23 cellular contexts compared by ENCODE assay signal in the genomic region with DNA sequence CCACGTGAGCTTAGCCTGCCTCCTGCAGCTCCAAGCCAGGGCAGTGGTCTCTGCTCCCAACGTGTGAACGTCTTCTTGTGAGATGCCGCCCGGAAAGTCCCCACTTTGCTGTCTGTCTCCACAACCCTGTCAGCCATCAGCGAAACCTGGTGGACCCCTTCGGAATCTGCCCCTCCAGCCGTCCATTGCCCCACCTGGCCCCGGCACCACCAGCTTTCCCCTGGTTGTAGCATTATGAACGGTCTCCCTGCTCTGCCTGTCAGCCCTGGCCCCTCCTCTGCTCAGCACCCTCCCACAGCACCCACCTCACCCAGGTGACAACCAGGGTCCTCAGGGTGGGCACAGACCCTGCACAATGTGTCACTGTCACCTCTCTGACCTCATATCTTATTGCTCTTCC.
"Had no signal": no experiment of that assay in that cellular context is flagged by ENCODE, and none has a peak within 500 bp of the region (broad histone marks: within the 10 kb centered on the region; RNA-seq: fewer than 3 reads in every experiment).

No MANE protein-coding gene starts in this region.

- H3K9me3 ChIP-seq: left lung, lower lobe of right lung, psoas muscle, right lobe of liver, thoracic aorta, tibial nerve, upper lobe of left lung had no signal

- FAIRE-seq: colon, endothelial cell of umbilical vein, frontal cortex, kidney, urothelium cell line had no signal

- H3K4me1 Mint-ChIP-seq: natural killer cell had no signal

- H3K9me3 Mint-ChIP-seq: natural killer cell had no signal

- H3K27ac Mint-ChIP-seq: brain; natural killer cell; stimulated activated memory B cell treated with anti-CD40 and anti-IgM and Interleukin-4, amounts not matched to agents 10 μg/mL and 1 μg/mL and 100 μg/mL, for 72 hours had no signal

- H3K36me3 Mint-ChIP-seq: brain; natural killer cell; stimulated activated memory B cell treated with anti-CD40 and anti-IgM and Interleukin-4, amounts not matched to agents 10 μg/mL and 1 μg/mL and 100 μg/mL, for 72 hours had no signal

- H3K4me3 ChIP-seq: left lung, lower lobe of right lung, psoas muscle, right lobe of liver, smooth muscle cell, thoracic aorta, tibial nerve, upper lobe of left lung had no signal

- H3K4me3 Mint-ChIP-seq: brain; natural killer cell; stimulated activated memory B cell treated with anti-CD40 and anti-IgM and Interleukin-4, amounts not matched to agents 10 μg/mL and 1 μg/mL and 100 μg/mL, for 72 hours had no signal

- H3K36me3 ChIP-seq: left lung, lower lobe of right lung, right lobe of liver, thoracic aorta, tibial nerve, upper lobe of left lung had no signal

- ATAC-seq: left lung; lower lobe of right lung; natural killer cell; psoas muscle; stimulated activated memory B cell treated with anti-CD40 and anti-IgM and Interleukin-4, amounts not matched to agents 10 μg/mL and 1 μg/mL and 100 μg/mL, for 72 hours; stimulated activated naive CD8-positive, alpha-beta T cell treated with anti-CD3 and anti-CD28 coated beads, Interleukin-15, Interleukin-2, amounts not matched to agents 100 U/mL and 50 U/mL, for 24 hours had no signal

- DNase-seq: central memory CD4-positive, alpha-beta T cell; effector memory CD4-positive, alpha-beta T cell; erythroblast; kidney; left lung; lower lobe of right lung; natural killer cell; right lobe of liver; stimulated activated CD4-positive, alpha-beta T cell treated with anti-CD3 and anti-CD28 coated beads, Interleukin-12 subunit alpha, Interleukin-12 subunit beta, amount 100 ng/mL, for 4 hours; stimulated activated CD4-positive, alpha-beta T cell treated with anti-CD3 and anti-CD28 coated beads, Interleukin-1b, Interleukin-23, amount 100 ng/mL, for 48 hours; stimulated activated CD4-positive, alpha-beta T cell treated with anti-CD3 and anti-CD28 coated beads, Interleukin-4, amount 100 ng/mL, for 24 hours; stimulated activated naive CD8-positive, alpha-beta T cell treated with anti-CD3 and anti-CD28 coated beads, Interleukin-15, Interleukin-2, amounts not matched to agents 100 U/mL and 50 U/mL, for 24 hours had no signal

- H3K27ac ChIP-seq: lower lobe of right lung, psoas muscle, right lobe of liver, thoracic aorta had no signal

- H3K4me2 ChIP-seq: smooth muscle cell had no signal

- H3K4me1 ChIP-seq: psoas muscle, right lobe of liver had no signal

- H3K27me3 ChIP-seq: left lung, right lobe of liver, tibial nerve, upper lobe of left lung had no signal
